ENCODE assay signal across 21 cellular contexts in the genomic region with DNA sequence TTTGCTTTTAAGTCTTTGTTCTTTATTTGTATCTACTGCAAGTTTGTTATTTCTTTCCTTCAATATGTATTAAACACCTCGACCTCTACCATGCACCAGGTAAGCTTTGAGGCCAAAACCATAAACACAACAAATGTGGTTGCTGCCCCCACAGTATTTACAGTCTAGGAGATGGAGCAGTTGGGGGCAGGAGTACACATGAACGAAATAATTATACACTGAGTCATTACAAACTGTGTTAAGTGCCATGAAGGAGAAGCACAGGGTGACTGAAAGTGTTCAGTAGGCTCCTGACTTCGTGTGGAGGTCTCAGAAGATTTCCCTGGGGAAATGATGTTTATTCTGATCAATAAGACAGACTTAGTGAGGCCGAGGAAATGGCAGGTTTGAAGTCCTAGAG.
"Had no signal": no experiment of that assay in that cellular context is flagged by ENCODE, and none has a peak within 500 bp of the region (broad histone marks: within the 10 kb centered on the region; RNA-seq: fewer than 3 reads in every experiment).

No MANE protein-coding gene starts in this region.

- H3K9me3 Mint-ChIP-seq: T-helper 1 cell treated with Interleukin-12 subunit alpha and Interleukin-12 subunit beta and Interleukin-4 antibody, amounts not matched to agents 30 μg/mL and 1 μg/mL, for 36 hours had no signal

- DNase-seq: activated gamma-delta T cell treated with Interleukin-2 at 50 U/mL for 16 hours; activated T-cell treated with anti-CD3 and anti-CD28 coated beads, Interleukin-2, amount 50 U/mL, for 1 hour; cortex of kidney; heart right ventricle; lower lobe of right lung; naive B cell; nucleus accumbens; stimulated activated CD4-positive, alpha-beta T cell treated with anti-CD3 and anti-CD28 coated beads, Interleukin-15, amount 100 ng/mL, for 24 hours; stimulated activated naive B cell treated with anti-CD40 and anti-IgM and Interleukin-4, amounts not matched to agents 10 μg/mL and 1 μg/mL and 100 μg/mL, for 72 hours; T1000; testis; trophoblast cell had no signal

- H3K4me3 ChIP-seq: ascending aorta, breast epithelium, heart right ventricle, lower lobe of right lung, smooth muscle cell, testis had no signal

- H3K4me3 Mint-ChIP-seq: naive B cell; stimulated activated naive B cell treated with anti-CD40 and anti-IgM and Interleukin-4, amounts not matched to agents 10 μg/mL and 1 μg/mL and 100 μg/mL, for 72 hours; T-helper 1 cell treated with Interleukin-12 subunit alpha and Interleukin-12 subunit beta and Interleukin-4 antibody, amounts not matched to agents 30 μg/mL and 1 μg/mL, for 36 hours; WTC11 had no signal

- H3K27ac ChIP-seq: ascending aorta, breast epithelium, epithelial cell of prostate, heart right ventricle, lower lobe of right lung, testis had no signal

- H3K27ac Mint-ChIP-seq: activated naive CD4-positive, alpha-beta T cell treated with anti-CD3 and anti-CD28 coated beads, Interleukin-2, amount 50 U/mL, for 72 hours; stimulated activated naive B cell treated with anti-CD40 and anti-IgM and Interleukin-4, amounts not matched to agents 10 μg/mL and 1 μg/mL and 100 μg/mL, for 72 hours; T-helper 1 cell treated with Interleukin-12 subunit alpha and Interleukin-12 subunit beta and Interleukin-4 antibody, amounts not matched to agents 30 μg/mL and 1 μg/mL, for 36 hours; WTC11 had no signal

- H3K27me3 Mint-ChIP-seq: naive B cell; stimulated activated naive B cell treated with anti-CD40 and anti-IgM and Interleukin-4, amounts not matched to agents 10 μg/mL and 1 μg/mL and 100 μg/mL, for 72 hours had no signal

- FAIRE-seq: keratinocyte had no signal

- ATAC-seq: activated naive CD4-positive, alpha-beta T cell treated with anti-CD3 and anti-CD28 coated beads, Interleukin-2, amount 50 U/mL, for 72 hours; heart right ventricle; lower lobe of right lung; sciatic nerve; stimulated activated naive B cell treated with anti-CD40 and anti-IgM and Interleukin-4, amounts not matched to agents 10 μg/mL and 1 μg/mL and 100 μg/mL, for 72 hours; WTC11 had no signal
